In the genomic region with DNA sequence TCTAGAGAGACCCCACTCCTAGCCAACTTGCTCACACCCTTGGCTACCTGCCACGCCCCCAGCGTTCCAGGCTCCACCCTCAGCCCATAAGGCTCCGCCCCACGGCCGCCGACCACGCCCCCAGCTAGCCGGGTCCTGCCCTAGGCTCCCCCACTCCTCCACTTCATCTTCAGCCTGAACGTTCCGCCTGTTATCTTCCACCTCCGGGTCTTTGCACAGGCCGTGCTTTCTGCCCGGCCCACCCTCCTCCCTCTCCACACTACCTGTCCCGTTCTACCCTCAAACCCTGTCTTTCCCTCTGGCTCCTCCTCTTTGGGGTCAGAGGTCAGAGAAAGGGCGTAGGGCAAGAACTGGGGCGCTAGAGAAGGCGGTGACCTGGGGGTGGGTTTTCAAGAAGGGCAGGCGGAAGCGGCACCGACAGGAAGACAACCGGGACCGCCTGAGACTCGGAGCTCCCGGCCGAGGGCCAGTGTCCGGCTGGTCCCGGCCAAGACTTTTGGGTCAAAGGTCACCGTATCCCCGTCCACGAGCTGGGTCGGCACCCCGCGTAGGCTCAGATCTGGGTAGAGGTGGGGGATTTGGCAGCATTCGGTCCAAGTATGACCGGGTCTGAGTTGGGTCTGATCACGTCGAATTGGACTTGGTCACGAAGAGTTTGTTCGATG, we compare ENCODE assay signal across 7 cellular contexts. TPM values are rescaled to one million over a fixed set of nuclear protein-coding genes. Genes with fewer than 3 reads are reported as not detected.
DNase-seq lines count a peak whose midpoint lies in the region; ATAC-seq and TF ChIP-seq lines count a peak whose summit lies in the region.

No MANE protein-coding gene starts in this region.

- no peak overlapping the region for H3K4me2 ChIP-seq in Karpas-422 (ENCODE audit: low read depth, low read length, poor library complexity, severe bottlenecking)

- H3K4me1 ChIP-seq in Karpas-422 (ENCODE audit: low read length) (peaks cover 16% of the 10 kb centered on the region), esophagus (ENCODE audit: control insufficient read depth in 2 of 2, insufficient read depth in 2 of 2, low read length in 1 of 2) (peaks cover 5 to 11% of the 10 kb centered on the region in 2 donors)

- H3K9ac ChIP-seq in Karpas-422 (ENCODE audit: low read length): no peak overlapping the region

- H3K9me2 ChIP-seq in Karpas-422 (replicated peaks; ENCODE audit: insufficient read depth, low read length): no peaks in the 10 kb centered on the region

- H3K27ac ChIP-seq in Karpas-422 (ENCODE audit: low read length): no peak overlapping the region
- H3K27ac ChIP-seq in esophagus (ENCODE audit: low read depth in 2 of 2, low read length in 1 of 2): no peak overlapping the region

- in situ Hi-C loops in GM13977 (cut with MboI; ENCODE audit: low pct_unique_long_range_greater_than_20kb, low sequenced_read_pairs, unreplicated experiment): no loop called here

- H3K9me3 Mint-ChIP-seq in activated B cell treated with CpG ODN at 0.5 μM for 24 hours: no peaks in the 10 kb centered on the region
- H3K9me3 Mint-ChIP-seq in natural killer cell treated with Interleukin-12 subunit alpha and Interleukin-12 subunit beta and Interleukin-15 and Interleukin-18, amount 100 ng/mL, for 72 hours: no peaks in the 10 kb centered on the region

- 8 to 10% methylated on average over 39 of the region's 39 CpGs for WGBS in esophagus, 2 donors

- CTCF ChIA-PET in activated B cell treated with CpG ODN at 0.5 μM for 24 hours (lab: Charles Lee): interaction anchor here (0.6 to 2.3 kb wide), 4 partner anchors 8 to 32 kb away, joined by 3 to 8 read pairs (median 4); no protein-coding TSS in a partner anchor

- H3K36me3 ChIP-seq in Karpas-422 (ENCODE audit: insufficient read depth, low read length): no peaks in the 10 kb centered on the region
- H3K36me3 ChIP-seq in esophagus (ENCODE audit: control insufficient read depth in 2 of 2, insufficient read depth in 2 of 2, low read length in 1 of 2): no peaks in the 10 kb centered on the region

- no peaks in the 10 kb centered on the region for H3K27me3 ChIP-seq in Karpas-422 (ENCODE audit: low read length)
- peaks cover 0 to 12% of the 10 kb centered on the region in 2 donors for H3K27me3 ChIP-seq in esophagus (ENCODE audit: control insufficient read depth in 1 of 2, insufficient read depth in 2 of 2, low read length in 2 of 2)

- POLR2A ChIA-PET in activated B cell treated with CpG ODN at 0.5 μM for 24 hours (lab: Charles Lee): interaction anchor here (0.6 to 2.6 kb wide), 13 partner anchors 8 to 215 kb away, joined by 3 to 14 read pairs (median 4); partner anchors contain the start of genes IQCN, JUND and MPV17L2

- intact Hi-C loops in activated B cell treated with CpG ODN at 0.5 μM for 24 hours (cut with micrococcal nuclease): loop anchor here (2.0 kb wide), 1 partner anchor 19 kb away; the partner anchor contains the start of gene RAB3A

- no peak for ATAC-seq in activated B cell treated with CpG ODN at 0.5 μM for 24 hours (ENCODE audit: low read depth)
- peak; percentile 44 to 45 for ATAC-seq in natural killer cell treated with Interleukin-12 subunit alpha and Interleukin-12 subunit beta and Interleukin-15 and Interleukin-18, amount 100 ng/mL, for 72 hours
- ATAC-seq in HG03139 (IDR thresholded peaks at IDR 0.05; ENCODE audit: unreplicated experiment): no peak
- ATAC-seq in GM21526 (IDR thresholded peaks at IDR 0.05; ENCODE audit: low FRiP score, unreplicated experiment): no peak

- H3K4me3 ChIP-seq in Karpas-422 (ENCODE audit: low read length): no peak overlapping the region
- peak overlapping the region; percentile 19 to 32 for H3K4me3 ChIP-seq in esophagus (ENCODE audit: low read depth in 1 of 2, low read length in 2 of 2)

- H3K36me3 Mint-ChIP-seq in activated B cell treated with CpG ODN at 0.5 μM for 24 hours (ENCODE audit: low read depth): no peaks in the 10 kb centered on the region
- no peaks in the 10 kb centered on the region for H3K36me3 Mint-ChIP-seq in natural killer cell treated with Interleukin-12 subunit alpha and Interleukin-12 subunit beta and Interleukin-15 and Interleukin-18, amount 100 ng/mL, for 72 hours

- H3K4me3 Mint-ChIP-seq in activated B cell treated with CpG ODN at 0.5 μM for 24 hours: peak overlapping the region; percentile 84
- peak overlapping the region; percentile 88 for H3K4me3 Mint-ChIP-seq in natural killer cell treated with Interleukin-12 subunit alpha and Interleukin-12 subunit beta and Interleukin-15 and Interleukin-18, amount 100 ng/mL, for 72 hours

- H4K20me1 ChIP-seq in Karpas-422 (ENCODE audit: insufficient read depth, low read depth, low read length): peaks cover 4% of the 10 kb centered on the region; the same call in 1 of the 2 replicates

- H3K9me3 ChIP-seq in Karpas-422 (ENCODE audit: low read length) (no peaks in the 10 kb centered on the region), esophagus (ENCODE audit: control insufficient read depth in 2 of 2, insufficient read depth in 1 of 2, low read depth in 1 of 2, low read length in 1 of 2) (no peaks in the 10 kb centered on the region)

- TF ChIP-seq CTCF in GM13977 (IDR thresholded peaks at IDR 0.05; ENCODE audit: extremely low read depth, insufficient read depth, missing control alignments): no peak
- TF ChIP-seq CTCF in activated B cell treated with CpG ODN at 0.5 μM for 24 hours (IDR thresholded peaks at IDR 0.05): no peak

- peaks cover 45% of the 10 kb centered on the region for H3K4me1 Mint-ChIP-seq in activated B cell treated with CpG ODN at 0.5 μM for 24 hours
- peaks cover 20 to 33% of the 10 kb centered on the region in 2 donors for H3K4me1 Mint-ChIP-seq in natural killer cell treated with Interleukin-12 subunit alpha and Interleukin-12 subunit beta and Interleukin-15 and Interleukin-18, amount 100 ng/mL, for 72 hours (ENCODE audit: low read depth in 2 of 2)

- DNase-seq in GM13977 (ENCODE audit: low spot score): peak; percentile 67
- DNase-seq in Karpas-422: peak; percentile 64
- DNase-seq in activated B cell treated with CpG ODN at 0.5 μM for 24 hours: no peak
- no peak for DNase-seq in natural killer cell treated with Interleukin-12 subunit alpha and Interleukin-12 subunit beta and Interleukin-15 and Interleukin-18, amount 100 ng/mL, for 72 hours (ENCODE audit: low spot score)

- H3K79me2 ChIP-seq in Karpas-422 (ENCODE audit: low read length): no peaks in the 10 kb centered on the region

- peaks cover 52% of the 10 kb centered on the region for H3K27me3 Mint-ChIP-seq in activated B cell treated with CpG ODN at 0.5 μM for 24 hours
- H3K27me3 Mint-ChIP-seq in natural killer cell treated with Interleukin-12 subunit alpha and Interleukin-12 subunit beta and Interleukin-15 and Interleukin-18, amount 100 ng/mL, for 72 hours: peaks cover 18 to 35% of the 10 kb centered on the region in 2 donors

- no peak overlapping the region for H2AFZ ChIP-seq in Karpas-422 (ENCODE audit: low read length)

- no peak overlapping the region for H3K27ac Mint-ChIP-seq in activated B cell treated with CpG ODN at 0.5 μM for 24 hours
- H3K27ac Mint-ChIP-seq in natural killer cell treated with Interleukin-12 subunit alpha and Interleukin-12 subunit beta and Interleukin-15 and Interleukin-18, amount 100 ng/mL, for 72 hours: peak overlapping the region; percentile 64 to 94

RNA-seq across cellular contexts. Expression of gene PDE4C, which starts 2.2 kb away (rescaled TPM):
- total RNA-seq in Karpas-422 (2014; rRNA removed; shearing (Covaris generic); ENCODE audit: low replicate concordance): not detected in 2 replicates
- total RNA-seq in activated B cell treated with CpG ODN at 0.5 μM for 24 hours: not detected in 2 replicates
- under 1 TPM; 0.07 to 0.39 TPM for polyA plus RNA-seq in esophagus
- total RNA-seq in natural killer cell treated with Interleukin-12 subunit alpha and Interleukin-12 subunit beta and Interleukin-15 and Interleukin-18, amount 100 ng/mL, for 72 hours: 1 to 10 TPM in 1 of 2 donors, under 1 TPM in 1; 0.22 to 1.4 TPM

RNA-seq across cellular contexts. Expression of gene RAB3A, which starts 20.1 kb away (rescaled TPM):
- 2.5 and 6.2 TPM in 2 replicates for total RNA-seq in Karpas-422 (2014; rRNA removed; shearing (Covaris generic); ENCODE audit: low replicate concordance)
- 3.8 and 4.1 TPM in 2 replicates for total RNA-seq in activated B cell treated with CpG ODN at 0.5 μM for 24 hours
- 1 to 10 TPM in 1 of 2 donors, under 1 TPM in 1; 0.81 to 1.1 TPM for polyA plus RNA-seq in esophagus
- total RNA-seq in natural killer cell treated with Interleukin-12 subunit alpha and Interleukin-12 subunit beta and Interleukin-15 and Interleukin-18, amount 100 ng/mL, for 72 hours: 1 to 10 TPM; 3.9 to 5.1 TPM

RNA-seq across cellular contexts. Expression of gene MPV17L2, which starts 31.0 kb away (rescaled TPM):
- 17.0 and 24.2 TPM in 2 replicates for total RNA-seq in Karpas-422 (2014; rRNA removed; shearing (Covaris generic); ENCODE audit: low replicate concordance)
- 17.3 and 17.9 TPM in 2 replicates for total RNA-seq in activated B cell treated with CpG ODN at 0.5 μM for 24 hours
- 10 to 100 TPM in 1 of 2 donors, 1 to 10 TPM in 1; 7.4 to 12.0 TPM for polyA plus RNA-seq in esophagus
- total RNA-seq in natural killer cell treated with Interleukin-12 subunit alpha and Interleukin-12 subunit beta and Interleukin-15 and Interleukin-18, amount 100 ng/mL, for 72 hours: 10 to 100 TPM; 17.4 to 34.2 TPM

RNA-seq across cellular contexts. Expression of gene IQCN, which starts 50.3 kb away (rescaled TPM):
- 0.37 and 0.87 TPM in 2 replicates for total RNA-seq in Karpas-422 (2014; rRNA removed; shearing (Covaris generic); ENCODE audit: low replicate concordance)
- 15.6 and 17.8 TPM in 2 replicates for total RNA-seq in activated B cell treated with CpG ODN at 0.5 μM for 24 hours
- polyA plus RNA-seq in esophagus: 10 to 100 TPM in 1 of 2 donors, under 1 TPM in 1; 0.88 to 12.2 TPM
- total RNA-seq in natural killer cell treated with Interleukin-12 subunit alpha and Interleukin-12 subunit beta and Interleukin-15 and Interleukin-18, amount 100 ng/mL, for 72 hours: 1 to 10 TPM; 1.5 to 4.0 TPM

RNA-seq across cellular contexts. Expression of gene IFI30, which starts 50.4 kb away (rescaled TPM):
- total RNA-seq in Karpas-422 (2014; rRNA removed; shearing (Covaris generic); ENCODE audit: low replicate concordance): 256 and 416 TPM in 2 replicates
- total RNA-seq in activated B cell treated with CpG ODN at 0.5 μM for 24 hours: 251 and 255 TPM in 2 replicates
- polyA plus RNA-seq in esophagus: 10 to 100 TPM in 1 of 2 donors, 1 to 10 TPM in 1; 9.9 to 29.3 TPM
- 100 to 1,000 TPM in 1 of 2 donors, 10 to 100 TPM in 1; 76.2 to 139 TPM for total RNA-seq in natural killer cell treated with Interleukin-12 subunit alpha and Interleukin-12 subunit beta and Interleukin-15 and Interleukin-18, amount 100 ng/mL, for 72 hours

Comparison
In these comparisons a context has a peak if more than half of its experiments do, and no peak if none do; other contexts are left out.
1. DNase-seq: peak in GM13977 (single experiment) and Karpas-422 (single experiment); none in activated B cell treated with CpG ODN at 0.5 μM for 24 hours (single experiment) and natural killer cell treated with Interleukin-12 subunit alpha and Interleukin-12 subunit beta and Interleukin-15 and Interleukin-18, amount 100 ng/mL, for 72 hours (single experiment).
2. ATAC-seq: peak in natural killer cell treated with Interleukin-12 subunit alpha and Interleukin-12 subunit beta and Interleukin-15 and Interleukin-18, amount 100 ng/mL, for 72 hours (2 of 2); none in activated B cell treated with CpG ODN at 0.5 μM for 24 hours (single experiment), HG03139 (single experiment) and GM21526 (single experiment).